ENCODE assay signal across 1 cellular context in genomic region chr10:18500576-18500975, GRCh38.
TF ChIP-seq lines count a peak whose summit lies in the region.

No MANE protein-coding gene starts in this region.

TF ChIP-seq in GM12878, 131 proteins besides CTCF, POLR2A, EP300 and RAD21 (continued from another document):
- TF ChIP-seq PRDM15 (CRISPR knock-in tag; IDR thresholded peaks at IDR 0.05) (no peak), BCL11A (IDR thresholded peaks at IDR 0.05; ENCODE audit: low read depth, low read length) (no peak), FOXM1 (IDR thresholded peaks at IDR 0.05; ENCODE audit: low read depth, low read length) (no peak), MAX (IDR thresholded peaks at IDR 0.05; ENCODE audit: low read depth, low read length) (no peak), MEF2A (IDR thresholded peaks at IDR 0.05; ENCODE audit: insufficient read depth, low read depth, low read length) (no peak), RELA (IDR thresholded peaks at IDR 0.05; ENCODE audit: borderline replicate concordance, partially characterized antibody) (no peak)
TF ChIP-seq in GM12878: peak in this region for 0.
